ENCODE assay signal across 12 cellular contexts in the genomic region with DNA sequence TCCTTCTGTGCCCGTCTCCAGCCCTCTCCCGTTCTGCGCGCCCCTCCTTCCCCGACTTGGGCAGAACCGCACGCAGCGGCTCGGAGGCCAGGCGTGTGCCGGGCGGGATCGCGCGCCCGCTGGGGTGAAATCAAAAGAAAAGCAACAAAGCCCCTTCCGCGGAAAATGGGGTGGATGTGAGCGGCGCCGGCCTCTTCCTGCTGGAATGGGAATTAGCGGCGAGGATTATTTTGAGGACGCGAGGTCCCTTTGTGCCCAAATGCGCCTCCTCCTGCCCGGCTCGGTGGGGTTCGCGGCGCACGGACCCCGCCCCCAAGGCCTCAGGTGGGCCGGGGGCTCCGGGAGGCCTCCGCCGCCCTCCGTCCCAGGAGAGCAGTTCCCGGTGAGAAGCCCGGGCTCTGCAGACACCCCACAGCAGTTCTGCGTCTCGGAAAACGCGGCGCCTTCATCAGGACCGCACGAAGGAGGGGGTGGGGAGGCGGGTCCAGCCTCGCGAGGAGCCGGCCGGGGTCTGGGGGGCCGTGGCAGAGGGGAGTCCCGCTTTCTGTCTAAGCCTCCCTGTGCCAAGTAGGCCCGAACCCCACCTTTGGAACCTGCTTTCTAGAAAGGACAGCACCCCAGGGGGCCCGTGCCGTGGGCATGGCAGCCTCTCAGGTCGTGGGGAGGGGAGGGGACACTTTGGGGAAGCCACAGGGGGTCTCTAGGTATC.
A peak's percentile ranks its signal among the peaks of the same experiment; 100 is the strongest.
DNase-seq lines count a peak whose midpoint lies in the region; ATAC-seq and TF ChIP-seq lines count a peak whose summit lies in the region.
"Had no signal": no experiment of that assay in that cellular context is flagged by ENCODE, and none has a peak within 500 bp of the region (broad histone marks: within the 10 kb centered on the region; RNA-seq: fewer than 3 reads in every experiment).

No MANE protein-coding gene starts in this region.

- H3K4me1 ChIP-seq in breast epithelium: peaks cover 0 to 6% of the 10 kb centered on the region in 2 donors
- peaks cover 9% of the 10 kb centered on the region; the same call in 1 of the 2 replicates for H3K4me1 ChIP-seq in iPS-20b (ENCODE audit: insufficient read depth, low read length)
- H3K4me1 ChIP-seq in suprapubic skin: peaks cover 23% of the 10 kb centered on the region

- POLR2A ChIA-PET in MCF 10A (lab: Yijun Ruan, JAX): interaction anchor here (0.7 to 1.2 kb wide), 2 partner anchors 60 to 128 kb away, joined by 3 read pairs; no protein-coding TSS in a partner anchor
- POLR2A ChIA-PET in WTC11 (lab: Charles Lee): interaction anchor here (0.7 to 1.4 kb wide), 4 partner anchors 10 to 78 kb away, joined by 3 to 10 read pairs (median 5); no protein-coding TSS in a partner anchor

- TF ChIP-seq CTCF in breast epithelium (IDR thresholded peaks at IDR 0.05) (no peak), MCF 10A (IDR thresholded peaks at IDR 0.05; ENCODE audit: unreplicated experiment) (no peak), WTC11 (IDR thresholded peaks at IDR 0.05) (no peak), suprapubic skin (IDR thresholded peaks at IDR 0.05) (no peak)

- H3K9me3 ChIP-seq in breast epithelium (no peaks in the 10 kb centered on the region), iPS-20b (ENCODE audit: insufficient read depth, low read depth, low read length) (no peaks in the 10 kb centered on the region), suprapubic skin (no peaks in the 10 kb centered on the region)

- DNase-seq in breast epithelium (ENCODE audit: low spot score in 2 of 2) (no peak), MCF 10A (ENCODE audit: unreplicated experiment) (no peak), WTC11 (ENCODE audit: low spot score) (peak; percentile 55), suprapubic skin (ENCODE audit: low spot score in 2 of 2) (no peak), HPDE6-E6E7 (ENCODE audit: extremely low spot score) (no peak)
- DNase-seq: activated T-cell treated with anti-CD3 and anti-CD28 coated beads, Interleukin-2, amount 50 U/mL, for 48 hours; CD4-positive, alpha-beta memory T cell; NCI-H226 had no signal

- H3K36me3 Mint-ChIP-seq in MCF 10A (ENCODE audit: insufficient read depth, unreplicated experiment) (peaks cover 26% of the 10 kb centered on the region), WTC11 (no peaks in the 10 kb centered on the region)
- H3K36me3 Mint-ChIP-seq: CD4-positive, alpha-beta memory T cell had no signal

- H3K9ac ChIP-seq in iPS-20b (ENCODE audit: low read depth, low read length): peak overlapping the region; percentile 40; the same call in 1 of the 2 replicates

- H3K4me3 ChIP-seq in breast epithelium (peak overlapping the region in 2 of 3 donors; percentile 18 to 61), iPS-20b (ENCODE audit: low read length) (peak overlapping the region; percentile 66), suprapubic skin (peak overlapping the region; percentile 33)

- H3K27me3 ChIP-seq in breast epithelium: peaks cover 0 to 52% of the 10 kb centered on the region in 2 donors
- peaks cover 38% of the 10 kb centered on the region for H3K27me3 ChIP-seq in iPS-20b (ENCODE audit: insufficient read depth, low read length)
- H3K27me3 ChIP-seq in suprapubic skin: peaks cover 67% of the 10 kb centered on the region

- 2% methylated on average over 32 of the region's 58 CpGs for WGBS in suprapubic skin

- H3K27me3 Mint-ChIP-seq in MCF 10A (ENCODE audit: insufficient read depth, unreplicated experiment) (no peaks in the 10 kb centered on the region), WTC11 (ENCODE audit: low read depth) (peaks cover 8% of the 10 kb centered on the region)

- H3K27ac Mint-ChIP-seq in MCF 10A (ENCODE audit: low read depth, unreplicated experiment) (no peak overlapping the region), WTC11 (no peak overlapping the region)
- H3K27ac Mint-ChIP-seq: CD4-positive, alpha-beta memory T cell had no signal

- TF ChIP-seq EP300 in suprapubic skin (IDR thresholded peaks at IDR 0.05): no peak

- no peak for TF ChIP-seq POLR2A in breast epithelium (IDR thresholded peaks at IDR 0.05)
- TF ChIP-seq POLR2A in suprapubic skin (IDR thresholded peaks at IDR 0.05): no peak

- no peaks in the 10 kb centered on the region for H3K9me3 Mint-ChIP-seq in MCF 10A (ENCODE audit: unreplicated experiment)
- H3K9me3 Mint-ChIP-seq in WTC11: no peaks in the 10 kb centered on the region
- H3K9me3 Mint-ChIP-seq: CD4-positive, alpha-beta memory T cell had no signal

- H3K4me3 Mint-ChIP-seq in MCF 10A (ENCODE audit: unreplicated experiment): no peak overlapping the region
- H3K4me3 Mint-ChIP-seq in WTC11: peak overlapping the region; percentile 71

- no peak overlapping the region for H3K27ac ChIP-seq in breast epithelium
- H3K27ac ChIP-seq in iPS-20b (ENCODE audit: low read length): no peak overlapping the region
- no peak overlapping the region for H3K27ac ChIP-seq in suprapubic skin

- CTCF ChIA-PET in MCF 10A (lab: Yijun Ruan, JAX) (no interaction called here), WTC11 (lab: Charles Lee) (interaction anchor here (0.7 to 1.6 kb wide), 10 partner anchors 20 to 141 kb away, joined by 3 to 11 read pairs (median 4); a partner anchor contains a TSS)

- H3K36me3 ChIP-seq in breast epithelium: no peaks in the 10 kb centered on the region
- H3K36me3 ChIP-seq in iPS-20b (ENCODE audit: insufficient read depth, low read depth, low read length): no peaks in the 10 kb centered on the region
- H3K36me3 ChIP-seq in suprapubic skin: no peaks in the 10 kb centered on the region

- no TSS peak for BruUV-seq in MCF 10A (replicated peaks; lab: Mats Ljungman, UMichigan)

- intact Hi-C loops in breast epithelium (cut with DNase I; ENCODE audit: low total_unique reads) (no loop called here), MCF 10A (cut with micrococcal nuclease) (loop anchor here (5.0 kb wide), 1 partner anchor 62 kb away; no protein-coding TSS in a partner anchor)

- ATAC-seq in WTC11: peak; percentile 5
- no peak for ATAC-seq in HG03159 (IDR thresholded peaks at IDR 0.05; ENCODE audit: unreplicated experiment)
- no peak for ATAC-seq in GM18873 (IDR thresholded peaks at IDR 0.05; ENCODE audit: low FRiP score, unreplicated experiment)
- ATAC-seq: HCT116 had no signal

- H3K4me1 Mint-ChIP-seq in MCF 10A (ENCODE audit: insufficient read depth, unreplicated experiment) (peaks cover 19% of the 10 kb centered on the region), WTC11 (peaks cover 52% of the 10 kb centered on the region)

TF ChIP-seq in WTC11, 78 proteins besides CTCF, POLR2A, EP300 and RAD21:
- TF ChIP-seq RELA (CRISPR knock-in tag; IDR thresholded peaks at IDR 0.05; ENCODE audit: borderline replicate concordance): no peak
- no peak for TF ChIP-seq SOX15 (CRISPR knock-in tag; IDR thresholded peaks at IDR 0.05)
- TF ChIP-seq ZNF317 (CRISPR knock-in tag; IDR thresholded peaks at IDR 0.05; ENCODE audit: borderline replicate concordance, low read depth): no peak
- TF ChIP-seq, protein P1, sequence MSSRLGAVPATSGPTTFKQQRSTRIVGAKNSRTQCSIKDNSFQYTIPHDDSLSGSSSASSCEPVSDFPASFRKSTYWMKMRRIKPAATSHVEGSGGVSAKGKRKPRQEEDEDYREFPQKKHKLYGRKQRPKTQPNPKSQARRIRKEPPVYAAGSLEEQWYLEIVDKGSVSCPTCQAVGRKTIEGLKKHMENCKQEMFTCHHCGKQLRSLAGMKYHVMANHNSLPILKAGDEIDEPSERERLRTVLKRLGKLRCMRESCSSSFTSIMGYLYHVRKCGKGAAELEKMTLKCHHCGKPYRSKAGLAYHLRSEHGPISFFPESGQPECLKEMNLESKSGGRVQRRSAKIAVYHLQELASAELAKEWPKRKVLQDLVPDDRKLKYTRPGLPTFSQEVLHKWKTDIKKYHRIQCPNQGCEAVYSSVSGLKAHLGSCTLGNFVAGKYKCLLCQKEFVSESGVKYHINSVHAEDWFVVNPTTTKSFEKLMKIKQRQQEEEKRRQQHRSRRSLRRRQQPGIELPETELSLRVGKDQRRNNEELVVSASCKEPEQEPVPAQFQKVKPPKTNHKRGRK (CRISPR knock-in tag; IDR thresholded peaks at IDR 0.05; ENCODE audit: borderline replicate concordance): 0 out of 2 replicates have a peak, but pooled peaks have one; percentile 7
- TF ChIP-seq, protein P2, sequence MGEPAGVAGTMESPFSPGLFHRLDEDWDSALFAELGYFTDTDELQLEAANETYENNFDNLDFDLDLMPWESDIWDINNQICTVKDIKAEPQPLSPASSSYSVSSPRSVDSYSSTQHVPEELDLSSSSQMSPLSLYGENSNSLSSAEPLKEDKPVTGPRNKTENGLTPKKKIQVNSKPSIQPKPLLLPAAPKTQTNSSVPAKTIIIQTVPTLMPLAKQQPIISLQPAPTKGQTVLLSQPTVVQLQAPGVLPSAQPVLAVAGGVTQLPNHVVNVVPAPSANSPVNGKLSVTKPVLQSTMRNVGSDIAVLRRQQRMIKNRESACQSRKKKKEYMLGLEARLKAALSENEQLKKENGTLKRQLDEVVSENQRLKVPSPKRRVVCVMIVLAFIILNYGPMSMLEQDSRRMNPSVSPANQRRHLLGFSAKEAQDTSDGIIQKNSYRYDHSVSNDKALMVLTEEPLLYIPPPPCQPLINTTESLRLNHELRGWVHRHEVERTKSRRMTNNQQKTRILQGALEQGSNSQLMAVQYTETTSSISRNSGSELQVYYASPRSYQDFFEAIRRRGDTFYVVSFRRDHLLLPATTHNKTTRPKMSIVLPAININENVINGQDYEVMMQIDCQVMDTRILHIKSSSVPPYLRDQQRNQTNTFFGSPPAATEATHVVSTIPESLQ (CRISPR knock-in tag; IDR thresholded peaks at IDR 0.05): no peak
- TF ChIP-seq, protein P3, sequence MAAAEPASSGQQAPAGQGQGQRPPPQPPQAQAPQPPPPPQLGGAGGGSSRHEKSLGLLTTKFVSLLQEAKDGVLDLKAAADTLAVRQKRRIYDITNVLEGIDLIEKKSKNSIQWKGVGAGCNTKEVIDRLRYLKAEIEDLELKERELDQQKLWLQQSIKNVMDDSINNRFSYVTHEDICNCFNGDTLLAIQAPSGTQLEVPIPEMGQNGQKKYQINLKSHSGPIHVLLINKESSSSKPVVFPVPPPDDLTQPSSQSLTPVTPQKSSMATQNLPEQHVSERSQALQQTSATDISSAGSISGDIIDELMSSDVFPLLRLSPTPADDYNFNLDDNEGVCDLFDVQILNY (CRISPR knock-in tag; IDR thresholded peaks at IDR 0.05): no peak
